In genomic region chr12:64510687-64511086, GRCh38 we compare ENCODE assay signal across 26 cellular contexts.
"Had no signal": no experiment of that assay in that cellular context is flagged by ENCODE, and none has a peak within 500 bp of the region (broad histone marks: within the 10 kb centered on the region; RNA-seq: fewer than 3 reads in every experiment).

No MANE protein-coding gene starts in this region.

- FAIRE-seq: pancreas, small intestine, urothelium cell line had no signal

- H3K4me3 ChIP-seq: hepatocyte, left ventricle myocardium inferior, lung, mucosa of descending colon, pancreas, prostate gland, spleen, suprapubic skin, thoracic aorta, tibial artery, upper lobe of right lung had no signal

- H3K4me2 ChIP-seq: hepatocyte had no signal

- H3K4me1 ChIP-seq: left ventricle myocardium inferior, pancreas, prostate gland, spleen, suprapubic skin, tibial artery, upper lobe of right lung had no signal

- H3K27ac ChIP-seq: hepatocyte, left ventricle myocardium inferior, pancreas, prostate gland, spleen, suprapubic skin, thoracic aorta, tibial artery, upper lobe of right lung had no signal

- H3K9me3 ChIP-seq: left ventricle myocardium inferior, mucosa of descending colon, pancreas, prostate gland, spleen, suprapubic skin, thoracic aorta, tibial artery, upper lobe of right lung had no signal

- H3K36me3 ChIP-seq: left ventricle myocardium inferior, pancreas, prostate gland, spleen, suprapubic skin, thoracic aorta, tibial artery, upper lobe of right lung had no signal

- ATAC-seq: mucosa of descending colon; naive thymus-derived CD4-positive, alpha-beta T cell; pancreas; right cardiac atrium; sciatic nerve; stimulated activated effector memory CD8-positive, alpha-beta T cell treated with anti-CD3 and anti-CD28 coated beads, Interleukin-12 subunit alpha, Interleukin-12 subunit beta, amount 100 ng/mL, for 72 hours; upper lobe of right lung had no signal

- H3K79me2 ChIP-seq: hepatocyte had no signal

- H2AFZ ChIP-seq: hepatocyte had no signal

- H3K27me3 ChIP-seq: hepatocyte, pancreas, spleen, suprapubic skin, tibial artery, upper lobe of right lung had no signal

- DNase-seq: islet precursor cell; left ventricle myocardium inferior; mesendoderm; midbrain; mucosa of descending colon; naive thymus-derived CD4-positive, alpha-beta T cell; nucleus accumbens; pancreas; posterior cingulate gyrus; retina; right cardiac atrium; small intestine; spleen; stimulated activated CD4-positive, alpha-beta T cell treated with anti-CD3 and anti-CD28 coated beads, Interleukin-4, amount 100 ng/mL, for 24 hours; stimulated activated naive CD4-positive, alpha-beta T cell; tibial artery; trophoblast cell; upper lobe of right lung had no signal
